Comparison of ENCODE assay signal across 21 cellular contexts in the genomic region with DNA sequence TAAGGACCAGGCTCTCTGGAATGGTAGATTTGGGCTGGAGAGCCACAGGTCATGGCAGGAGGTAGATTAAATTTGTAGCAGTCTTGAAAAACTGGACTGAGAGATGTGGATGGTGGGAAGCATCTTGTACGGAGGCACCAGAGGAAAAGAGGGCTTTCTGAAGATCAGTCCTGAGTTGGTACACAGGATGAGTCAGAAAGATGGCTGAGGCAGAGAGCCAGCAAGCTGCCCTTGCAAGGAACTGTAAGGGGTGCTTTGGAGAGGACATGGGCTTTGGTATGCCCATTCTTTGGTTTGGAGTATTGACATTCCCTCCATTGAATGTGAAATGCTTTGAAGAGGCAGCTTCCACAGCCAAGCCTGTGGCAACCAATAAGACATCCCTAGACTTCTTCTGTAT. TPM values are rescaled to one million over a fixed set of nuclear protein-coding genes. Genes with fewer than 3 reads are reported as not detected.
A peak's percentile ranks its signal among the peaks of the same experiment; 100 is the strongest.
DNase-seq lines count a peak whose midpoint lies in the region; ATAC-seq and TF ChIP-seq lines count a peak whose summit lies in the region.
"Had no signal": no experiment of that assay in that cellular context is flagged by ENCODE, and none has a peak within 500 bp of the region (broad histone marks: within the 10 kb centered on the region; RNA-seq: fewer than 3 reads in every experiment).

No MANE protein-coding gene starts in this region.

- H3K4me1 ChIP-seq in thoracic aorta (ENCODE audit: control insufficient read depth in 1 of 2, low read depth in 2 of 2): peaks cover 9 to 17% of the 10 kb centered on the region in 2 donors
- H3K4me1 ChIP-seq: BE2C had no signal

- H3K4me3 ChIP-seq in coronary artery (no peak overlapping the region), thoracic aorta (no peak overlapping the region)
- H3K4me3 ChIP-seq: GM23338 had no signal

- peak; percentile 43 for DNase-seq in EH (ENCODE audit: low read depth)
- peak; percentile 4 for DNase-seq in EL
- no peak for DNase-seq in coronary artery (ENCODE audit: low spot score)
- DNase-seq in thoracic aorta (ENCODE audit: low spot score): no peak
- no peak for DNase-seq in NCI-H1436 (lab: John Stamatoyannopoulos, UW)
- no peak for DNase-seq in NCI-H82 (lab: John Stamatoyannopoulos, UW)
- no peak for DNase-seq in activated CD8-positive, alpha-beta T cell treated with anti-CD3 and anti-CD28 coated beads, Interleukin-2, amount 10 ng/mL, durations not matched to agents 7 days and 5 days
- DNase-seq: ACHN; BE2C; C1 segment of cervical spinal cord; CD4-positive, CD25-positive, alpha-beta regulatory T cell; CD8-positive, alpha-beta memory T cell; COR-L47; DMS 273 treated with DMSO at 0.1 percent for 48 hours; DMS53; DND-41; GDM1; HCEC 1CT had no signal

- H3K9me3 Mint-ChIP-seq in activated CD8-positive, alpha-beta T cell treated with anti-CD3 and anti-CD28 coated beads, Interleukin-2, amount 10 ng/mL, durations not matched to agents 7 days and 5 days (ENCODE audit: insufficient read depth): no peaks in the 10 kb centered on the region

- no peaks in the 10 kb centered on the region for H3K36me3 Mint-ChIP-seq in activated CD8-positive, alpha-beta T cell treated with anti-CD3 and anti-CD28 coated beads, Interleukin-2, amount 10 ng/mL, durations not matched to agents 7 days and 5 days (ENCODE audit: low read depth)
- H3K36me3 Mint-ChIP-seq: CD4-positive, CD25-positive, alpha-beta regulatory T cell; CD8-positive, alpha-beta memory T cell; IgD-negative memory B cell had no signal

- ATAC-seq in thoracic aorta (ENCODE audit: insufficient number of reproducible peaks, low FRiP score, low read depth): no peak
- no peak for ATAC-seq in activated CD8-positive, alpha-beta T cell treated with anti-CD3 and anti-CD28 coated beads, Interleukin-2, amount 10 ng/mL, durations not matched to agents 7 days and 5 days
- ATAC-seq: GM23338 had no signal

- H3K9me3 ChIP-seq in thoracic aorta: no peaks in the 10 kb centered on the region
- H3K9me3 ChIP-seq: BE2C had no signal

- no peaks in the 10 kb centered on the region for H3K4me1 Mint-ChIP-seq in activated CD8-positive, alpha-beta T cell treated with anti-CD3 and anti-CD28 coated beads, Interleukin-2, amount 10 ng/mL, durations not matched to agents 7 days and 5 days (ENCODE audit: low read depth)
- H3K4me1 Mint-ChIP-seq: CD4-positive, CD25-positive, alpha-beta regulatory T cell; CD8-positive, alpha-beta memory T cell; IgD-negative memory B cell had no signal

- POLR2A ChIA-PET in activated CD8-positive, alpha-beta T cell treated with anti-CD3 and anti-CD28 coated beads, Interleukin-2, amount 10 ng/mL, durations not matched to agents 7 days and 5 days (lab: Charles Lee): no interaction called here

- H3K27ac ChIP-seq in coronary artery (peak overlapping the region; percentile 15 to 56), thoracic aorta (peak overlapping the region; percentile 42 to 47)
- H3K27ac ChIP-seq: HL-60 had no signal

- TF ChIP-seq CTCF in coronary artery (IDR thresholded peaks at IDR 0.05): no peak
- TF ChIP-seq CTCF in thoracic aorta (IDR thresholded peaks at IDR 0.05): no peak

- CTCF ChIA-PET in activated CD8-positive, alpha-beta T cell treated with anti-CD3 and anti-CD28 coated beads, Interleukin-2, amount 10 ng/mL, durations not matched to agents 7 days and 5 days (lab: Charles Lee): no interaction called here

- no peak overlapping the region for H3K4me3 Mint-ChIP-seq in activated CD8-positive, alpha-beta T cell treated with anti-CD3 and anti-CD28 coated beads, Interleukin-2, amount 10 ng/mL, durations not matched to agents 7 days and 5 days
- H3K4me3 Mint-ChIP-seq: CD4-positive, CD25-positive, alpha-beta regulatory T cell; CD8-positive, alpha-beta memory T cell; GM23338; IgD-negative memory B cell had no signal

- H3K27ac Mint-ChIP-seq in activated CD8-positive, alpha-beta T cell treated with anti-CD3 and anti-CD28 coated beads, Interleukin-2, amount 10 ng/mL, durations not matched to agents 7 days and 5 days: no peak overlapping the region
- H3K27ac Mint-ChIP-seq: CD4-positive, CD25-positive, alpha-beta regulatory T cell; CD8-positive, alpha-beta memory T cell; GM23338 had no signal

- H3K27me3 Mint-ChIP-seq in activated CD8-positive, alpha-beta T cell treated with anti-CD3 and anti-CD28 coated beads, Interleukin-2, amount 10 ng/mL, durations not matched to agents 7 days and 5 days (ENCODE audit: low read depth): no peaks in the 10 kb centered on the region
- H3K27me3 Mint-ChIP-seq: IgD-negative memory B cell had no signal

- peaks cover 31% of the 10 kb centered on the region for H3K36me3 ChIP-seq in thoracic aorta
- H3K36me3 ChIP-seq: BE2C had no signal

- H3K27me3 ChIP-seq in thoracic aorta (replicated peaks; ENCODE audit: insufficient read depth): no peaks in the 10 kb centered on the region
- H3K27me3 ChIP-seq: BE2C had no signal

RNA-seq across cellular contexts. Expression of gene MYOCD, which starts 55.9 kb away (rescaled TPM):
- 100 to 1,000 TPM; 102 to 113 TPM for total RNA-seq in thoracic aorta
- not detected for total RNA-seq in activated CD8-positive, alpha-beta T cell treated with anti-CD3 and anti-CD28 coated beads, Interleukin-2, amount 10 ng/mL, durations not matched to agents 7 days and 5 days
- total RNA-seq: CD4-positive, CD25-positive, alpha-beta regulatory T cell; CD8-positive, alpha-beta memory T cell had no signal

Comparison
In these comparisons a context has a peak if more than half of its experiments do, and no peak if none do; other contexts are left out.
1. DNase-seq: peak in EH (single experiment) and EL (single experiment); none in coronary artery (single experiment), thoracic aorta (single experiment), NCI-H1436 (single experiment), NCI-H82 (single experiment) and activated CD8-positive, alpha-beta T cell treated with anti-CD3 and anti-CD28 coated beads, Interleukin-2, amount 10 ng/mL, durations not matched to agents 7 days and 5 days (single experiment).
2. RNA of gene MYOCD, which starts 55.9 kb away (total RNA-seq): 102 to 113 TPM in thoracic aorta; not detected in activated CD8-positive, alpha-beta T cell treated with anti-CD3 and anti-CD28 coated beads, Interleukin-2, amount 10 ng/mL, durations not matched to agents 7 days and 5 days; every median in the first group is over 100 times any median in the second.